Comparison of ENCODE assay signal across 20 cellular contexts in genomic region chr2:20542761-20543578, GRCh38.
A peak's percentile ranks its signal among the peaks of the same experiment; 100 is the strongest.
DNase-seq lines count a peak whose midpoint lies in the region; ATAC-seq and TF ChIP-seq lines count a peak whose summit lies in the region.
"Had no signal": no experiment of that assay in that cellular context is flagged by ENCODE, and none has a peak within 500 bp of the region (broad histone marks: within the 10 kb centered on the region; RNA-seq: fewer than 3 reads in every experiment).

No MANE protein-coding gene starts in this region.

- ATAC-seq in PC-3 (peak; percentile 60), psoas muscle (peak in 3 of 4 donors; percentile 26 to 48 (median 33)), HG03460 (IDR thresholded peaks at IDR 0.05; ENCODE audit: unreplicated experiment) (no peak)
- ATAC-seq: WTC11 had no signal

- no peak for TF ChIP-seq CTCF in PC-3 (conservative IDR thresholded peaks at IDR 0.05; ENCODE audit: low read depth, low read length)
- no peak for TF ChIP-seq CTCF in fibroblast of villous mesenchyme (IDR thresholded peaks at IDR 0.05; ENCODE audit: insufficient read depth, low read depth, low read length)
- TF ChIP-seq CTCF in psoas muscle (IDR thresholded peaks at IDR 0.05): no peak

- WGBS in psoas muscle, 3 donors: 22 to 49% (median 31%) methylated on average over 13 of the region's 13 CpGs

- POLR2A ChIA-PET in PC-3 (lab: Charles Lee; ENCODE audit: unreplicated experiment): no interaction called here

- no peaks in the 10 kb centered on the region for H3K36me3 ChIP-seq in PC-3 (ENCODE audit: low read depth, low read length)
- H3K36me3 ChIP-seq in psoas muscle (ENCODE audit: insufficient read depth in 1 of 2, low read depth in 1 of 2): no peaks in the 10 kb centered on the region

- H2AFZ ChIP-seq in PC-3 (ENCODE audit: low read length): no peak overlapping the region

- no peak overlapping the region for H3K4me3 ChIP-seq in PC-3 (ENCODE audit: low read length)
- H3K4me3 ChIP-seq in fibroblast of villous mesenchyme (ENCODE audit: low read depth, low read length): no peak overlapping the region
- peak overlapping the region; percentile 35 for H3K4me3 ChIP-seq in psoas muscle

- no peaks in the 10 kb centered on the region for H4K20me1 ChIP-seq in PC-3 (ENCODE audit: low read length)

- no peaks in the 10 kb centered on the region for H3K9me2 ChIP-seq in PC-3 (replicated peaks; ENCODE audit: low read length)

- intact Hi-C loops in PC-3 (cut with micrococcal nuclease) (no loop called here), psoas muscle (cut with DNase I) (no loop called here)

- H3F3A ChIP-seq in PC-3 (ENCODE audit: low read length, unreplicated experiment): no peaks in the 10 kb centered on the region

- H3K9me3 ChIP-seq in PC-3 (ENCODE audit: low read length) (no peaks in the 10 kb centered on the region), psoas muscle (no peaks in the 10 kb centered on the region)

- no peak overlapping the region for H3K4me2 ChIP-seq in PC-3 (ENCODE audit: low read length)

- BruUV-seq in PC-3 (replicated peaks; lab: Mats Ljungman, UMichigan): no TSS peak

- H3K27me3 ChIP-seq in PC-3 (ENCODE audit: low read length): no peaks in the 10 kb centered on the region
- no peaks in the 10 kb centered on the region for H3K27me3 ChIP-seq in psoas muscle (ENCODE audit: insufficient read depth in 3 of 3, low read length in 2 of 3)

- DNase-seq in EH (ENCODE audit: low read depth) (peak; percentile 42), PC-3 (no peak), fibroblast of villous mesenchyme (ENCODE audit: low read depth) (peak; percentile 32), psoas muscle (peak; percentile 56 to 70), cerebellar nuclear complex (lab: John Stamatoyannopoulos, UW) (no peak), SW 1271 (lab: John Stamatoyannopoulos, UW) (no peak), GM19238 (ENCODE audit: insufficient read length, low spot score) (no peak)
- DNase-seq: activated CD8-positive, alpha-beta memory T cell treated with anti-CD3 and anti-CD28 coated beads for 24 hours; cortex of kidney; DND-41; erythroblast; GOT3; hypothalamus; NCI-H2029 treated with DMSO at 0.1 percent for 48 hours; NCI-H774; stimulated activated CD4-positive, alpha-beta T cell treated with anti-CD3 and anti-CD28 coated beads, Interleukin-2, amount 100 ng/mL, for 24 hours; T-helper 1 cell had no signal

- peaks cover 6% of the 10 kb centered on the region; the same call in 1 of the 2 replicates for H3K4me1 ChIP-seq in PC-3 (ENCODE audit: insufficient read depth, low read length)
- H3K4me1 ChIP-seq in psoas muscle: peaks cover 48% of the 10 kb centered on the region

- no peak overlapping the region for H3K9ac ChIP-seq in PC-3 (ENCODE audit: low read length)

- CTCF ChIA-PET in PC-3 (lab: Charles Lee): no interaction called here

- H3K27ac ChIP-seq in PC-3 (ENCODE audit: low read length): no peak overlapping the region
- H3K27ac ChIP-seq in psoas muscle: peak overlapping the region; percentile 89
- H3K27ac ChIP-seq: C4-2B had no signal

- no peaks in the 10 kb centered on the region for H3K79me2 ChIP-seq in PC-3 (ENCODE audit: low read length)

Comparison
In these comparisons a context has a peak if more than half of its experiments do, and no peak if none do; other contexts are left out.
1. DNase-seq: peak in EH (single experiment), fibroblast of villous mesenchyme (single experiment) and psoas muscle (2 of 2); none in PC-3 (single experiment), cerebellar nuclear complex (0 of 2), SW 1271 (0 of 2) and GM19238 (single experiment).